ENCODE assay signal across 28 cellular contexts in genomic region chr10:76628801-76629200, GRCh38.
"Had no signal": no experiment of that assay in that cellular context is flagged by ENCODE, and none has a peak within 500 bp of the region (broad histone marks: within the 10 kb centered on the region; RNA-seq: fewer than 3 reads in every experiment).

No MANE protein-coding gene starts in this region.

- H3K27me3 Mint-ChIP-seq: naive thymus-derived CD4-positive, alpha-beta T cell; stimulated activated memory B cell treated with anti-CD40 and anti-IgM and Interleukin-4, amounts not matched to agents 10 μg/mL and 1 μg/mL and 100 μg/mL, for 72 hours; stimulated activated naive CD8-positive, alpha-beta T cell treated with anti-CD3 and anti-CD28 coated beads, Interleukin-15, Interleukin-2, amounts not matched to agents 100 ng/mL and 50 ng/mL, for 24 hours had no signal

- H3K9me3 ChIP-seq: gastrocnemius medialis, left lung, ovary, psoas muscle, sigmoid colon, spleen, thoracic aorta, tibial nerve, upper lobe of left lung had no signal

- H3K9me3 Mint-ChIP-seq: nephron; stimulated activated naive CD8-positive, alpha-beta T cell treated with anti-CD3 and anti-CD28 coated beads, Interleukin-15, Interleukin-2, amounts not matched to agents 100 ng/mL and 50 ng/mL, for 24 hours had no signal

- H3K27me3 ChIP-seq: gastrocnemius medialis, hepatocyte, left lung, ovary, sigmoid colon, tibial nerve, upper lobe of left lung had no signal

- H3K79me2 ChIP-seq: hepatocyte had no signal

- H3K27ac ChIP-seq: dorsolateral prefrontal cortex, epithelial cell of prostate, gastrocnemius medialis, hepatocyte, left lung, ovary, psoas muscle, sigmoid colon, skin epidermis, spleen, thoracic aorta, tibial nerve, upper lobe of left lung had no signal

- H3K4me1 Mint-ChIP-seq: naive thymus-derived CD4-positive, alpha-beta T cell; stimulated activated memory B cell treated with anti-CD40 and anti-IgM and Interleukin-4, amounts not matched to agents 10 μg/mL and 1 μg/mL and 100 μg/mL, for 72 hours had no signal

- ATAC-seq: esophagus mucosa; gastrocnemius medialis; left cardiac atrium; left lung; naive thymus-derived CD4-positive, alpha-beta T cell; psoas muscle; right cardiac atrium; stimulated activated memory B cell treated with anti-CD40 and anti-IgM and Interleukin-4, amounts not matched to agents 10 μg/mL and 1 μg/mL and 100 μg/mL, for 72 hours had no signal

- H3K4me2 ChIP-seq: hepatocyte had no signal

- DNase-seq: dorsolateral prefrontal cortex; effector CD4-positive, alpha-beta T cell; foreskin fibroblast; gastrocnemius medialis; head of caudate nucleus; kidney; left cardiac atrium; left lung; mesendoderm; midbrain; naive thymus-derived CD4-positive, alpha-beta T cell; nucleus accumbens; ovary; psoas muscle; right cardiac atrium; sigmoid colon; spleen; stimulated activated CD4-positive, alpha-beta T cell treated with anti-CD3 and anti-CD28 coated beads, Interleukin-4, amount 100 ng/mL, for 4 hours; upper lobe of left lung had no signal

- H3K4me1 ChIP-seq: gastrocnemius medialis, left lung, psoas muscle, spleen, upper lobe of left lung had no signal

- H3K36me3 ChIP-seq: gastrocnemius medialis, left lung, ovary, sigmoid colon, spleen, thoracic aorta, tibial nerve, upper lobe of left lung had no signal

- H3K27ac Mint-ChIP-seq: naive thymus-derived CD4-positive, alpha-beta T cell; nephron; stimulated activated memory B cell treated with anti-CD40 and anti-IgM and Interleukin-4, amounts not matched to agents 10 μg/mL and 1 μg/mL and 100 μg/mL, for 72 hours; stimulated activated naive CD8-positive, alpha-beta T cell treated with anti-CD3 and anti-CD28 coated beads, Interleukin-15, Interleukin-2, amounts not matched to agents 100 ng/mL and 50 ng/mL, for 24 hours had no signal

- H3K4me3 Mint-ChIP-seq: naive thymus-derived CD4-positive, alpha-beta T cell; nephron; stimulated activated memory B cell treated with anti-CD40 and anti-IgM and Interleukin-4, amounts not matched to agents 10 μg/mL and 1 μg/mL and 100 μg/mL, for 72 hours; stimulated activated naive CD8-positive, alpha-beta T cell treated with anti-CD3 and anti-CD28 coated beads, Interleukin-15, Interleukin-2, amounts not matched to agents 100 ng/mL and 50 ng/mL, for 24 hours had no signal

- H3K4me3 ChIP-seq: dorsolateral prefrontal cortex, gastrocnemius medialis, hepatocyte, left lung, ovary, psoas muscle, sigmoid colon, skin epidermis, spleen, thoracic aorta, tibial nerve, upper lobe of left lung had no signal

- H3K36me3 Mint-ChIP-seq: naive thymus-derived CD4-positive, alpha-beta T cell; stimulated activated memory B cell treated with anti-CD40 and anti-IgM and Interleukin-4, amounts not matched to agents 10 μg/mL and 1 μg/mL and 100 μg/mL, for 72 hours had no signal

- H2AFZ ChIP-seq: hepatocyte had no signal
